In the genomic region with DNA sequence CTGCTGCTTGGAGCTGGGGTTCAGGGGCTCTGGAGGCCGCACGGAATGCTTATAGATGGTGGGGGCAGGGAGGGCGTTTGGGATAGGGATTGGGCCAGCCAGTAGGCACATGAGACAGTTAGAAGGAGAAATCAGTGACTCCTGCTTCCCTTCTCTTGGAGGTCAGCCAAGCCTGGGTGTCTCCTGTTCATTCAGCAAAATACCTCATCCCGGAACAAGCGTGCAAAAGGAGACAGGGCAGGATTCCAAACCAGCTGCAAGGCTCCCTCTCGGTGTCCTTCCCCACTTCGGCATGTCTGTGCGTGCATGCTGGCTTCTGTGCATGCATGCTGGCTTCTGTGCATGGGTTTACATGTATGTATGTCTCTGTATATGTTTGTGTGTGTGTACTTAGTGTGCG, we compare ENCODE assay signal across 25 cellular contexts. TPM values are rescaled to one million over a fixed set of nuclear protein-coding genes. Genes with fewer than 3 reads are reported as not detected.
DNase-seq lines count a peak whose midpoint lies in the region; FAIRE-seq and TF ChIP-seq lines count a peak whose summit lies in the region.
"Had no signal": no experiment of that assay in that cellular context is flagged by ENCODE, and none has a peak within 500 bp of the region (broad histone marks: within the 10 kb centered on the region; RNA-seq: fewer than 3 reads in every experiment).

No MANE protein-coding gene starts in this region.

- DNase-seq in G401 (ENCODE audit: low spot score) (peak; percentile 3), NCI-H2171 (lab: John Stamatoyannopoulos, UW) (peak; percentile 73), bronchial epithelial cell (ENCODE audit: low read depth) (peak; percentile 14), prostate gland (ENCODE audit: low spot score) (peak; percentile 24), HUDEP-2 (lab: John Stamatoyannopoulos, UW; ENCODE audit: unreplicated experiment in 76 of 76) (no peak), middle frontal gyrus (ENCODE audit: extremely low spot score, low spot score) (no peak), ovary (no peak), KBM-7 (no peak)
- DNase-seq: activated CD4-positive, alpha-beta T cell treated with anti-CD3 and anti-CD28 coated beads for 1 hour; activated naive CD8-positive, alpha-beta T cell treated with anti-CD3 and anti-CD28 coated beads, Interleukin-2, amount 10 ng/mL, durations not matched to agents 7 days and 5 days; gastrocnemius medialis; naive thymus-derived CD4-positive, alpha-beta T cell; NCI-H2227 treated with DMSO at 0.1 percent for 48 hours; NCI-H82; PC-9; stimulated activated CD4-positive, alpha-beta T cell treated with anti-CD3 and anti-CD28 coated beads, Interleukin-2, amount 100 ng/mL, for 48 hours; stimulated activated naive CD8-positive, alpha-beta T cell treated with anti-CD3 and anti-CD28 coated beads, Interleukin-15, amount 100 ng/mL, for 72 hours; T-helper 9 cell; upper lobe of left lung had no signal

- TF ChIP-seq CTCF in bronchial epithelial cell (IDR thresholded peaks at IDR 0.05; ENCODE audit: insufficient read depth, low read length, severe bottlenecking) (no peak), prostate gland (IDR thresholded peaks at IDR 0.05) (no peak), ovary (IDR thresholded peaks at IDR 0.05) (no peak)

- no peak for TF ChIP-seq POLR2A in prostate gland (IDR thresholded peaks at IDR 0.05)
- no peak for TF ChIP-seq POLR2A in ovary (IDR thresholded peaks at IDR 0.05)

- H3K9me3 ChIP-seq in prostate gland (no peaks in the 10 kb centered on the region), ovary (no peaks in the 10 kb centered on the region)
- H3K9me3 ChIP-seq: BLaER1, gastrocnemius medialis, pancreas, upper lobe of left lung had no signal

- FAIRE-seq in bronchial epithelial cell (lab: Jason Lieb, UNC), result no peak
- FAIRE-seq: keratinocyte, pancreas had no signal

- H3K4me1 ChIP-seq in prostate gland (replicated peaks), result no peaks in the 10 kb centered on the region
- no peaks in the 10 kb centered on the region for H3K4me1 ChIP-seq in ovary (ENCODE audit: insufficient read depth)
- H3K4me1 ChIP-seq: BLaER1, gastrocnemius medialis, pancreas, upper lobe of left lung had no signal

- H3K4me3 ChIP-seq in bronchial epithelial cell (ENCODE audit: low read depth, low read length) (no peak overlapping the region), prostate gland (no peak overlapping the region), ovary (no peak overlapping the region)
- H3K4me3 ChIP-seq: BLaER1, gastrocnemius medialis, lung, pancreas, PC-9, SK-N-MC, upper lobe of left lung had no signal

- no peak for TF ChIP-seq EP300 in ovary (IDR thresholded peaks at IDR 0.05)

- H3K27me3 ChIP-seq in bronchial epithelial cell (ENCODE audit: control insufficient read depth, insufficient read depth, low read length) (no peaks in the 10 kb centered on the region), prostate gland (replicated peaks; ENCODE audit: insufficient read depth) (no peaks in the 10 kb centered on the region), ovary (no peaks in the 10 kb centered on the region)
- H3K27me3 ChIP-seq: BLaER1, pancreas, upper lobe of left lung had no signal

- 31% methylated on average over 9 of the region's 9 CpGs for WGBS in prostate gland
- 33 to 46% (median 37%) methylated on average over 9 of the region's 9 CpGs for WGBS in ovary, 3 donors

- H3K27ac ChIP-seq in prostate gland (no peak overlapping the region), ovary (no peak overlapping the region)
- H3K27ac ChIP-seq: BLaER1, gastrocnemius medialis, HL-60, pancreas, PC-9, SK-N-MC, upper lobe of left lung had no signal

- intact Hi-C loops in prostate gland (cut with DNase I) (no loop called here), ovary (cut with DNase I) (no loop called here)

- in situ Hi-C loops in G401 (cut with HindIII; ENCODE audit: low sequenced_read_pairs), result no loop called here
- in situ Hi-C loops in KBM-7 (cut with MboI; ENCODE audit: low pct_unique_long_range_greater_than_20kb, low sequenced_read_pairs), result no loop called here

- H3K36me3 ChIP-seq in bronchial epithelial cell (ENCODE audit: control insufficient read depth, insufficient read depth, low read length) (no peaks in the 10 kb centered on the region), prostate gland (no peaks in the 10 kb centered on the region), ovary (no peaks in the 10 kb centered on the region)
- H3K36me3 ChIP-seq: BLaER1, gastrocnemius medialis, pancreas, upper lobe of left lung had no signal

RNA-seq across cellular contexts. Expression of a gene that starts 37.3 kb away (rescaled TPM):
- 180 and 216 TPM in 2 replicates for total RNA-seq in G401 (2014; rRNA removed; shearing (Covaris generic))
- 33.7 and 35.8 TPM in 2 replicates for total RNA-seq in bronchial epithelial cell
- 10 to 100 TPM; 74.0 to 89.9 TPM for total RNA-seq in prostate gland
- 10 to 100 TPM; 38.7 to 66.9 (median 62.2) TPM for total RNA-seq in ovary
- polyA plus RNA-seq in ovary, result 10 to 100 TPM; 50.8 to 57.7 TPM

Comparison
In these comparisons a context has a peak if more than half of its experiments do, and no peak if none do; other contexts are left out.
1. DNase-seq: peak in G401 (single experiment), NCI-H2171 (single experiment), bronchial epithelial cell (single experiment) and prostate gland (single experiment); none in HUDEP-2 (0 of 76), middle frontal gyrus (single experiment), ovary (0 of 5) and KBM-7 (single experiment).